33 cellular contexts compared by ENCODE assay signal in the genomic region with DNA sequence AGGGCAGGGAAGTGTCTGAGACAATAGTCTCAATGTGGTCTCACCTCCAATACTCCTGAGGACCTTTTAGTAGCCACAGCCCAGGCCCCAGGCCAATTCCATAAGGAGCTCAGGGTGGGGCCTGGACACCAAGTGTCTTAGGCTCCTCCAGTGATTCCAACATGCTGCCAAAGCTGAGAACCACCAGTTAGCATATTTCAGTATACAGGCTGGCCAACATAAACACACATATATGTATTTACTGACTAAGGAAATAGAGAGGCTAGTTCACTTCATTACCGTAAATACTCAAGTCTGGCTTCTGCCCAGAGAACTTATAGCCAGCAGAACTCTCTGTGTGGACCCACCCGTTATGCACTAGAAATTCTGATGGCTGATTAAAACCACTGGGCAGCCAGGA. TPM values are rescaled to one million over a fixed set of nuclear protein-coding genes. Genes with fewer than 3 reads are reported as not detected.
"Had no signal": no experiment of that assay in that cellular context is flagged by ENCODE, and none has a peak within 500 bp of the region (broad histone marks: within the 10 kb centered on the region; RNA-seq: fewer than 3 reads in every experiment).

No MANE protein-coding gene starts in this region.

- H3K27ac ChIP-seq: brain microvascular endothelial cell, coronary artery, dorsolateral prefrontal cortex, gastroesophageal sphincter, WERI-Rb-1 had no signal

- DNase-seq: activated B cell treated with CpG ODN at 0.5 μM for 24 hours; activated CD4-positive, alpha-beta memory T cell treated with anti-CD3 and anti-CD28 coated beads for 36 hours; activated CD4-positive, alpha-beta T cell treated with anti-CD3 and anti-CD28 coated beads for 36 hours; activated CD4-positive, alpha-beta T cell treated with anti-CD3 and anti-CD28 coated beads, Interleukin-2, amount 10 ng/mL, durations not matched to agents 24 days and 14 days; activated CD4-positive, CD25-positive, alpha-beta regulatory T cell treated with anti-CD3 and anti-CD28 coated beads, Interleukin-2, amount 50 U/mL, for 72 hours; activated CD8-positive, alpha-beta memory T cell treated with anti-CD3 and anti-CD28 coated beads, Interleukin-2, amount 10 ng/mL, durations not matched to agents 7 days and 5 days; activated CD8-positive, alpha-beta memory T cell treated with anti-CD3 and anti-CD28 coated beads, Interleukin-2, amount 50 U/mL, for 4 hours; activated CD8-positive, alpha-beta T cell treated with anti-CD3 and anti-CD28 coated beads, Interleukin-2, amount 10 ng/mL, durations not matched to agents 7 days and 5 days; activated effector memory CD4-positive, alpha-beta T cell treated with anti-CD3 and anti-CD28 coated beads, Interleukin-2, amount 50 U/mL, for 16 hours; activated naive CD4-positive, alpha-beta T cell treated with anti-CD3 and anti-CD28 coated beads, Interleukin-2, amount 10 ng/mL, durations not matched to agents 7 days and 5 days; activated naive CD8-positive, alpha-beta T cell treated with anti-CD3 and anti-CD28 coated beads, Interleukin-2, amount 10 ng/mL, durations not matched to agents 7 days and 5 days; activated T-cell treated with anti-CD3 and anti-CD28 coated beads, Interleukin-2, amount 50 U/mL, for 1 hour; activated T-cell treated with anti-CD3 and anti-CD28 coated beads, Interleukin-2, amount 50 U/mL, for 48 hours; amniotic stem cell; anterior cingulate cortex; brain microvascular endothelial cell; dorsolateral prefrontal cortex; effector memory CD4-positive, alpha-beta T cell; endodermal cell; foreskin melanocyte; T-helper 1 cell; T-helper 17 cell; T1000; WERI-Rb-1 had no signal

- H3K4me1 ChIP-seq: gastroesophageal sphincter had no signal

- H3K36me3 Mint-ChIP-seq: activated CD4-positive, alpha-beta memory T cell treated with anti-CD3 and anti-CD28 coated beads for 36 hours; activated CD8-positive, alpha-beta memory T cell treated with anti-CD3 and anti-CD28 coated beads, Interleukin-2, amount 10 ng/mL, durations not matched to agents 7 days and 5 days; activated naive CD4-positive, alpha-beta T cell treated with anti-CD3 and anti-CD28 coated beads, Interleukin-2, amount 10 ng/mL, durations not matched to agents 7 days and 5 days; activated naive CD4-positive, alpha-beta T cell treated with anti-CD3 and anti-CD28 coated beads, Interleukin-2, amount 50 U/mL, for 72 hours; activated naive CD8-positive, alpha-beta T cell treated with anti-CD3 and anti-CD28 coated beads, Interleukin-2, amount 10 ng/mL, durations not matched to agents 7 days and 5 days had no signal

- H3K27me3 ChIP-seq: brain microvascular endothelial cell, dorsolateral prefrontal cortex, gastroesophageal sphincter had no signal

- H3K4me3 ChIP-seq: coronary artery, dorsolateral prefrontal cortex, gastroesophageal sphincter had no signal

- H3K4me1 Mint-ChIP-seq: activated B cell treated with CpG ODN at 0.5 μM for 24 hours; activated CD4-positive, alpha-beta T cell treated with anti-CD3 and anti-CD28 coated beads for 36 hours; activated CD4-positive, alpha-beta T cell treated with anti-CD3 and anti-CD28 coated beads, Interleukin-2, amount 10 ng/mL, durations not matched to agents 24 days and 14 days; activated CD8-positive, alpha-beta memory T cell treated with anti-CD3 and anti-CD28 coated beads, Interleukin-2, amount 10 ng/mL, durations not matched to agents 7 days and 5 days; activated naive CD4-positive, alpha-beta T cell treated with anti-CD3 and anti-CD28 coated beads, Interleukin-2, amount 10 ng/mL, durations not matched to agents 7 days and 5 days; activated naive CD8-positive, alpha-beta T cell treated with anti-CD3 and anti-CD28 coated beads, Interleukin-2, amount 10 ng/mL, durations not matched to agents 7 days and 5 days; central memory CD8-positive, alpha-beta T cell; T-helper 17 cell had no signal

- H3K36me3 ChIP-seq: gastroesophageal sphincter, WERI-Rb-1 had no signal

- H3K27ac Mint-ChIP-seq: activated B cell treated with CpG ODN at 0.5 μM for 24 hours; activated CD4-positive, alpha-beta memory T cell treated with anti-CD3 and anti-CD28 coated beads for 36 hours; activated CD4-positive, alpha-beta T cell treated with anti-CD3 and anti-CD28 coated beads for 36 hours; activated CD4-positive, alpha-beta T cell treated with anti-CD3 and anti-CD28 coated beads, Interleukin-2, amount 10 ng/mL, durations not matched to agents 24 days and 14 days; activated CD8-positive, alpha-beta memory T cell treated with anti-CD3 and anti-CD28 coated beads, Interleukin-2, amount 10 ng/mL, durations not matched to agents 7 days and 5 days; activated CD8-positive, alpha-beta T cell treated with anti-CD3 and anti-CD28 coated beads, Interleukin-2, amount 10 ng/mL, durations not matched to agents 7 days and 5 days; activated naive CD4-positive, alpha-beta T cell treated with anti-CD3 and anti-CD28 coated beads, Interleukin-2, amount 10 ng/mL, durations not matched to agents 7 days and 5 days; activated naive CD4-positive, alpha-beta T cell treated with anti-CD3 and anti-CD28 coated beads, Interleukin-2, amount 50 U/mL, for 72 hours; activated naive CD8-positive, alpha-beta T cell treated with anti-CD3 and anti-CD28 coated beads, Interleukin-2, amount 10 ng/mL, durations not matched to agents 7 days and 5 days; activated T-helper 1 cell treated with anti-CD3 and anti-CD28 coated beads, Interleukin-12 subunit alpha, Interleukin-12 subunit beta, Interleukin-2, Interleukin-4 antibody, amounts not matched to agents 30 ng/mL and 10 ng/mL and 1 ng/mL, durations not matched to agents 14 hours and 24 hours and 36 hours; activated T-helper 2 cell treated with anti-CD3 and anti-CD28 coated beads, Interferon-gamma antibody, Interleukin-2, Interleukin-4, amounts not matched to agents 10 μg/mL and 5 μg/mL and 100 μg/mL, durations not matched to agents 14 hours and 24 hours and 36 hours; dendritic cell treated with granulocyte-macrophage colony-stimulating factor and Interleukin-4, amounts not matched to agents 40 ng/mL and 50 ng/mL, for 4 days; endodermal cell; T-helper 17 cell; T-helper 2 cell treated with Interferon-gamma antibody and Interleukin-4, amounts not matched to agents 5 μg/mL and 100 μg/mL, for 36 hours had no signal

- H3K9me3 Mint-ChIP-seq: activated CD4-positive, alpha-beta memory T cell treated with anti-CD3 and anti-CD28 coated beads for 36 hours; activated CD4-positive, alpha-beta T cell treated with anti-CD3 and anti-CD28 coated beads, Interleukin-2, amount 10 ng/mL, durations not matched to agents 24 days and 14 days; activated naive CD4-positive, alpha-beta T cell treated with anti-CD3 and anti-CD28 coated beads, Interleukin-2, amount 10 ng/mL, durations not matched to agents 7 days and 5 days; activated naive CD4-positive, alpha-beta T cell treated with anti-CD3 and anti-CD28 coated beads, Interleukin-2, amount 50 U/mL, for 72 hours; activated naive CD8-positive, alpha-beta T cell treated with anti-CD3 and anti-CD28 coated beads, Interleukin-2, amount 10 ng/mL, durations not matched to agents 7 days and 5 days; activated T-helper 1 cell treated with anti-CD3 and anti-CD28 coated beads, Interleukin-12 subunit alpha, Interleukin-12 subunit beta, Interleukin-2, Interleukin-4 antibody, amounts not matched to agents 30 ng/mL and 10 ng/mL and 1 ng/mL, durations not matched to agents 14 hours and 24 hours and 36 hours; activated T-helper 2 cell treated with anti-CD3 and anti-CD28 coated beads, Interferon-gamma antibody, Interleukin-2, Interleukin-4, amounts not matched to agents 10 μg/mL and 5 μg/mL and 100 μg/mL, durations not matched to agents 14 hours and 24 hours and 36 hours; central memory CD8-positive, alpha-beta T cell; dendritic cell treated with granulocyte-macrophage colony-stimulating factor and Interleukin-4, amounts not matched to agents 40 ng/mL and 50 ng/mL, for 4 days; T-helper 2 cell treated with Interferon-gamma antibody and Interleukin-4, amounts not matched to agents 5 μg/mL and 100 μg/mL, for 36 hours had no signal

- H3K4me3 Mint-ChIP-seq: activated B cell treated with CpG ODN at 0.5 μM for 24 hours; activated CD4-positive, alpha-beta memory T cell treated with anti-CD3 and anti-CD28 coated beads for 36 hours; activated CD4-positive, alpha-beta T cell treated with anti-CD3 and anti-CD28 coated beads for 36 hours; activated CD4-positive, alpha-beta T cell treated with anti-CD3 and anti-CD28 coated beads, Interleukin-2, amount 10 ng/mL, durations not matched to agents 24 days and 14 days; activated CD8-positive, alpha-beta memory T cell treated with anti-CD3 and anti-CD28 coated beads, Interleukin-2, amount 10 ng/mL, durations not matched to agents 7 days and 5 days; activated CD8-positive, alpha-beta T cell treated with anti-CD3 and anti-CD28 coated beads, Interleukin-2, amount 10 ng/mL, durations not matched to agents 7 days and 5 days; activated naive CD4-positive, alpha-beta T cell treated with anti-CD3 and anti-CD28 coated beads, Interleukin-2, amount 10 ng/mL, durations not matched to agents 7 days and 5 days; activated naive CD8-positive, alpha-beta T cell treated with anti-CD3 and anti-CD28 coated beads, Interleukin-2, amount 10 ng/mL, durations not matched to agents 7 days and 5 days; activated T-helper 1 cell treated with anti-CD3 and anti-CD28 coated beads, Interleukin-12 subunit alpha, Interleukin-12 subunit beta, Interleukin-2, Interleukin-4 antibody, amounts not matched to agents 30 ng/mL and 10 ng/mL and 1 ng/mL, durations not matched to agents 14 hours and 24 hours and 36 hours; central memory CD8-positive, alpha-beta T cell; dendritic cell treated with granulocyte-macrophage colony-stimulating factor and Interleukin-4, amounts not matched to agents 40 ng/mL and 50 ng/mL, for 4 days; endodermal cell; T-helper 17 cell; T-helper 2 cell treated with Interferon-gamma antibody and Interleukin-4, amounts not matched to agents 5 μg/mL and 100 μg/mL, for 36 hours had no signal

- ATAC-seq: activated CD4-positive, alpha-beta T cell treated with anti-CD3 and anti-CD28 coated beads for 36 hours; activated CD8-positive, alpha-beta memory T cell treated with anti-CD3 and anti-CD28 coated beads, Interleukin-2, amount 10 ng/mL, durations not matched to agents 7 days and 5 days; activated CD8-positive, alpha-beta T cell treated with anti-CD3 and anti-CD28 coated beads, Interleukin-2, amount 10 ng/mL, durations not matched to agents 7 days and 5 days; activated naive CD4-positive, alpha-beta T cell treated with anti-CD3 and anti-CD28 coated beads, Interleukin-2, amount 50 U/mL, for 72 hours; esophagus mucosa; gastroesophageal sphincter; T-helper 17 cell had no signal

- H3K9me3 ChIP-seq: gastroesophageal sphincter had no signal

RNA-seq across cellular contexts. Expression of a gene that starts 24.1 kb away (rescaled TPM):
- total RNA-seq: activated B cell treated with CpG ODN at 0.5 μM for 24 hours; activated CD8-positive, alpha-beta T cell treated with anti-CD3 and anti-CD28 coated beads, Interleukin-2, amount 10 ng/mL, durations not matched to agents 7 days and 5 days had no signal
